ENCODE assay signal across 9 cellular contexts in genomic region chr12:45745861-45746277, GRCh38. TPM values are rescaled to one million over a fixed set of nuclear protein-coding genes. Genes with fewer than 3 reads are reported as not detected.
DNase-seq lines count a peak whose midpoint lies in the region; ATAC-seq and TF ChIP-seq lines count a peak whose summit lies in the region.
"Had no signal": no experiment of that assay in that cellular context is flagged by ENCODE, and none has a peak within 500 bp of the region (broad histone marks: within the 10 kb centered on the region; RNA-seq: fewer than 3 reads in every experiment).

No MANE protein-coding gene starts in this region.

- H4K20me1 ChIP-seq in IMR-90 (ENCODE audit: insufficient read depth, low read length) = peaks cover 14% of the 10 kb centered on the region; the same call in 1 of the 2 replicates

- 0 out of 2 replicates have a peak, but pooled peaks cover 3% of the 10 kb centered on the region for H3K9me1 ChIP-seq in IMR-90 (ENCODE audit: insufficient read depth, low read length)

- no peak overlapping the region for H3K27ac Mint-ChIP-seq in nephron progenitor cell
- H3K27ac Mint-ChIP-seq: stimulated activated naive CD8-positive, alpha-beta T cell treated with anti-CD3 and anti-CD28 coated beads, Interleukin-15, Interleukin-2, amounts not matched to agents 100 ng/mL and 50 ng/mL, for 24 hours had no signal

- H3K9me3 ChIP-seq in IMR-90 (ENCODE audit: control insufficient read depth, insufficient read depth, low read length) = no peaks in the 10 kb centered on the region
- H3K9me3 ChIP-seq in adipocyte (ENCODE audit: control insufficient read depth, low read length) = peaks cover 17% of the 10 kb centered on the region
- H3K9me3 ChIP-seq in vagina = no peaks in the 10 kb centered on the region

- H3K27me3 ChIP-seq in BJ (ENCODE audit: control insufficient read depth, insufficient read depth, low read length) = no peaks in the 10 kb centered on the region
- H3K27me3 ChIP-seq in IMR-90 (ENCODE audit: control insufficient read depth, insufficient read depth, low read length) = no peaks in the 10 kb centered on the region
- no peaks in the 10 kb centered on the region for H3K27me3 ChIP-seq in adipocyte (replicated peaks; ENCODE audit: control insufficient read depth, insufficient read depth, low read length)
- no peaks in the 10 kb centered on the region for H3K27me3 ChIP-seq in vagina

- H2BK120ac ChIP-seq in IMR-90 (ENCODE audit: low read depth, low read length) = no peak overlapping the region

- no peak overlapping the region for H3K56ac ChIP-seq in IMR-90 (ENCODE audit: extremely low read depth, insufficient read depth, low read length)

- H3K36me3 ChIP-seq in BJ (ENCODE audit: control insufficient read depth, insufficient read depth, low read length) (no peaks in the 10 kb centered on the region), IMR-90 (ENCODE audit: control insufficient read depth, insufficient read depth, low read length) (peaks cover 3% of the 10 kb centered on the region; the same call in 1 of the 2 replicates), adipocyte (ENCODE audit: control insufficient read depth, insufficient read depth, low read length, severe bottlenecking) (peaks cover 9% of the 10 kb centered on the region), vagina (no peaks in the 10 kb centered on the region)

- POLR2A ChIA-PET in BJ (lab: Charles Lee) = no interaction called here
- POLR2A ChIA-PET in IMR-90 (lab: Charles Lee; ENCODE audit: unreplicated experiment) = interaction anchor here (0.7 kb wide), 1 partner anchor 80 kb away, joined by 5 read pairs; no protein-coding TSS in a partner anchor

- WGBS in IMR-90 (ENCODE audit: extremely low coverage in 2 of 2, insufficient read length in 1 of 2), 2 experiments = no CpG with 5 or more reads among the region's 1 CpG

- no peak for DNase-seq in BJ (ENCODE audit: low read depth)
- peak; percentile 46 for DNase-seq in IMR-90
- peak; percentile 70 for DNase-seq in adipocyte (ENCODE audit: low read depth)
- DNase-seq in left colon = no peak
- no peak for DNase-seq in vagina (ENCODE audit: extremely low spot score in 2 of 2)
- no peak for DNase-seq in nephron progenitor cell

- TF ChIP-seq CTCF in BJ (IDR thresholded peaks at IDR 0.05; ENCODE audit: insufficient read depth, low read depth, low read length) (peak; percentile 26; the same call in 1 of the 2 replicates), IMR-90 (conservative IDR thresholded peaks at IDR 0.05; ENCODE audit: low read depth, low read length) (peak; percentile 50), vagina (IDR thresholded peaks at IDR 0.05) (peak in 1 of 3 experiments; percentile 7), nephron progenitor cell (IDR thresholded peaks at IDR 0.05) (no peak)

- H3K27me3 Mint-ChIP-seq in nephron progenitor cell (ENCODE audit: low read depth, poor library complexity) = no peaks in the 10 kb centered on the region
- H3K27me3 Mint-ChIP-seq: stimulated activated naive CD8-positive, alpha-beta T cell treated with anti-CD3 and anti-CD28 coated beads, Interleukin-15, Interleukin-2, amounts not matched to agents 100 ng/mL and 50 ng/mL, for 24 hours had no signal

- TF ChIP-seq RAD21 in IMR-90 (IDR thresholded peaks at IDR 0.05; ENCODE audit: low read length) = peak; percentile 31; the same call in 1 of the 2 replicates

- H2AFZ ChIP-seq in IMR-90 (replicated peaks; ENCODE audit: low read length, poor library complexity) = no peak overlapping the region

- H3K4me3 Mint-ChIP-seq in nephron progenitor cell = no peak overlapping the region
- H3K4me3 Mint-ChIP-seq: stimulated activated naive CD8-positive, alpha-beta T cell treated with anti-CD3 and anti-CD28 coated beads, Interleukin-15, Interleukin-2, amounts not matched to agents 100 ng/mL and 50 ng/mL, for 24 hours had no signal

- in situ Hi-C loops in IMR-90 (cut with MboI; ENCODE audit: low sequenced_read_pairs) = loop anchor here (10.0 kb wide), 2 partner anchors 201 to 581 kb away; no protein-coding TSS in a partner anchor

- BruUV-seq in IMR-90 (replicated peaks; lab: Mats Ljungman, UMichigan) = no TSS peak

- H3K27ac ChIP-seq in IMR-90 (ENCODE audit: insufficient read depth, low read length) = no peak overlapping the region
- H3K27ac ChIP-seq in vagina = no peak overlapping the region

- H2AK5ac ChIP-seq in IMR-90 (ENCODE audit: low read depth, low read length) = no peak overlapping the region; the same call in 1 of the 2 replicates

- no peaks in the 10 kb centered on the region for H3K4me1 ChIP-seq in IMR-90 (ENCODE audit: control insufficient read depth, insufficient read depth, low read length)
- peaks cover 18% of the 10 kb centered on the region for H3K4me1 ChIP-seq in adipocyte (ENCODE audit: control insufficient read depth, insufficient read depth, low read length)
- H3K4me1 ChIP-seq in vagina = peaks cover 28% of the 10 kb centered on the region

- H2BK15ac ChIP-seq in IMR-90 (ENCODE audit: low read depth, low read length) = no peak overlapping the region

- dilution Hi-C loops in IMR-90 (cut with HindIII; ENCODE audit: low sequenced_read_pairs, unreplicated experiment) = no loop called here

- H2BK5ac ChIP-seq in IMR-90 (ENCODE audit: low read depth, low read length, poor library complexity, severe bottlenecking) = no peak overlapping the region

- no peak for TF ChIP-seq POLR2A in IMR-90 (IDR thresholded peaks at IDR 0.05; ENCODE audit: low read depth, low read length)
- no peak for TF ChIP-seq POLR2A in vagina (IDR thresholded peaks at IDR 0.05)

- no peak overlapping the region for H4K91ac ChIP-seq in IMR-90 (ENCODE audit: insufficient read depth, low read depth, low read length)

- no peak overlapping the region for H3K4me3 ChIP-seq in BJ (ENCODE audit: low read depth, low read length)
- H3K4me3 ChIP-seq in IMR-90 (ENCODE audit: insufficient read depth, low read depth, low read length) = no peak overlapping the region
- H3K4me3 ChIP-seq in adipocyte (ENCODE audit: low read length) = no peak overlapping the region
- H3K4me3 ChIP-seq in vagina = no peak overlapping the region

- peaks cover 31 to 59% of the 10 kb centered on the region in 2 experiments for H3K79me1 ChIP-seq in IMR-90 (ENCODE audit: low read depth in 1 of 2, low read length in 2 of 2)

- no peak overlapping the region for H4K8ac ChIP-seq in IMR-90 (ENCODE audit: low read depth in 2 of 2, low read length in 2 of 2)

- no peak overlapping the region for H3K18ac ChIP-seq in IMR-90 (ENCODE audit: low read depth, low read length)

- no peaks in the 10 kb centered on the region for H3K4me1 Mint-ChIP-seq in nephron progenitor cell

- no peak overlapping the region for H3K14ac ChIP-seq in IMR-90 (replicated peaks; ENCODE audit: low read depth, low read length)

- ATAC-seq in IMR-90 (ENCODE audit: low read depth) (peak; percentile 72; the same call in 1 of the 2 replicates), left colon (peak; percentile 68), HG02642 (IDR thresholded peaks at IDR 0.05; ENCODE audit: poor library complexity, unreplicated experiment) (no peak), HG03354 (IDR thresholded peaks at IDR 0.05; ENCODE audit: poor library complexity, severe bottlenecking, unreplicated experiment) (no peak)

- peaks cover 100% of the 10 kb centered on the region for H3K36me3 Mint-ChIP-seq in nephron progenitor cell (ENCODE audit: low read depth)

- H3K23ac ChIP-seq in IMR-90 (ENCODE audit: low read depth, low read length) = peak overlapping the region; percentile 13; the same call in 1 of the 2 replicates

- no peak overlapping the region for H2BK20ac ChIP-seq in IMR-90 (ENCODE audit: low read depth, low read length)

- no peak overlapping the region for H2AK9ac ChIP-seq in IMR-90 (replicated peaks; ENCODE audit: low read depth, low read length, poor library complexity)

- H3K9me3 Mint-ChIP-seq in nephron progenitor cell = peaks cover 75% of the 10 kb centered on the region

- H3K4ac ChIP-seq in IMR-90 (ENCODE audit: low read depth, low read length) = no peak overlapping the region

- CTCF ChIA-PET in BJ (lab: Yijun Ruan, JAX) = interaction anchor here (1.2 to 2.0 kb wide), 2 partner anchors 13 to 202 kb away, joined by 4 to 5 read pairs; no protein-coding TSS in a partner anchor
- CTCF ChIA-PET in IMR-90 (lab: Yijun Ruan, JAX) = interaction anchor here (0.6 to 1.5 kb wide), 10 partner anchors 10 to 1947 kb away, joined by 3 to 6 read pairs (median 4); no protein-coding TSS in a partner anchor

- no peak overlapping the region for H3K9ac ChIP-seq in IMR-90 (ENCODE audit: low read depth, low read length)
- no peak overlapping the region for H3K9ac ChIP-seq in adipocyte (ENCODE audit: low read length)

- no peak overlapping the region for H3K4me2 ChIP-seq in IMR-90 (ENCODE audit: low read depth, low read length)

- no peak overlapping the region for H4K5ac ChIP-seq in IMR-90 (ENCODE audit: low read depth, low read length)

- intact Hi-C loops in IMR-90 (cut with micrococcal nuclease) (loop anchor here (1.0 kb wide), 1 partner anchor 202 kb away; no protein-coding TSS in a partner anchor), left colon (cut with DNase I, micrococcal nuclease) (no loop called here), vagina (cut with DNase I) (no loop called here)

TF ChIP-seq in IMR-90, 13 proteins besides CTCF, POLR2A, EP300 and RAD21:
- TF ChIP-seq CEBPB (IDR thresholded peaks at IDR 0.05; ENCODE audit: low read depth, low read length) (peak; percentile 39; the same call in 1 of the 2 replicates), RCOR1 (IDR thresholded peaks at IDR 0.05; ENCODE audit: insufficient replicate concordance, low read length) (no peak), SMC3 (IDR thresholded peaks at IDR 0.05; ENCODE audit: low read depth, low read length) (peak; percentile 41; the same call in 1 of the 2 replicates), MAZ (IDR thresholded peaks at IDR 0.05; ENCODE audit: borderline replicate concordance, low read depth, low read length) (no peak)

RNA-seq across cellular contexts. Expression of gene ARID2, which starts 16.4 kb away (rescaled TPM):
- polyA plus RNA-seq in BJ (2011; rRNA removed) = 11.1 and 15.7 TPM in 2 replicates
- polyA minus RNA-seq in BJ (2011; rRNA and poly(A)+ RNA removed) = 27.3 and 37.1 TPM in 2 replicates
- 27.5 and 28.1 TPM in 2 replicates for total RNA-seq in IMR-90 (2012; rRNA removed)
- 5.2 and 5.4 TPM in 2 replicates for polyA plus RNA-seq in IMR-90 (2012; rRNA removed)
- polyA plus RNA-seq in IMR-90 (2012; cell fraction: cytosol; rRNA removed) = 1.0 and 5.4 TPM in 2 replicates
- 2.7 and 13.5 TPM in 2 replicates for polyA plus RNA-seq in IMR-90 (2012; cell fraction: nucleus; rRNA removed; ENCODE audit: low replicate concordance)
- 10 to 100 TPM; 31.0 to 32.0 TPM for total RNA-seq in left colon
- total RNA-seq in vagina = 39.0 TPM

Comparison
In these comparisons a context has a peak if more than half of its experiments do, and no peak if none do; other contexts are left out.
1. DNase-seq: peak in IMR-90 (single experiment) and adipocyte (single experiment); none in BJ (single experiment), left colon (0 of 2), vagina (0 of 2) and nephron progenitor cell (single experiment).
2. ATAC-seq: peak in IMR-90 (single experiment) and left colon (single experiment); none in HG02642 (single experiment) and HG03354 (single experiment).